6 cellular contexts compared by ENCODE assay signal in genomic region chr22:32360096-32360495, GRCh38. TPM values are rescaled to one million over a fixed set of nuclear protein-coding genes. Genes with fewer than 3 reads are reported as not detected.
"Had no signal": no experiment of that assay in that cellular context is flagged by ENCODE, and none has a peak within 500 bp of the region (broad histone marks: within the 10 kb centered on the region; RNA-seq: fewer than 3 reads in every experiment).

No MANE protein-coding gene starts in this region.

RNA-seq across cellular contexts. Expression of gene RFPL3, which starts 2.4 kb away (rescaled TPM):
- total RNA-seq: GM23248, GM23338, H4, H7, H9, HFFc6 had no signal
- polyA plus RNA-seq: GM23248, GM23338 had no signal
